Comparison of ENCODE assay signal across 1 cellular context in genomic region chr16:20925780-20926179, GRCh38.
TF ChIP-seq lines count a peak whose summit lies in the region.

No MANE protein-coding gene starts in this region.

TF ChIP-seq in HepG2, 621 proteins besides CTCF, POLR2A, EP300 and RAD21 (continued from another document):
- no peak for TF ChIP-seq ZNF724P (CRISPR knock-in tag; IDR thresholded peaks at IDR 0.05; ENCODE audit: borderline replicate concordance)
- 0 out of 2 replicates have a peak, but pooled peaks have one; percentile 20 for TF ChIP-seq ARID3A (IDR thresholded peaks at IDR 0.05; ENCODE audit: low read depth, low read length)
- TF ChIP-seq AKNA (CRISPR knock-in tag; IDR thresholded peaks at IDR 0.05; ENCODE audit: borderline replicate concordance), result no peak
- TF ChIP-seq STAG1 (CRISPR knock-in tag; IDR thresholded peaks at IDR 0.05), result no peak
- TF ChIP-seq KDM6A (CRISPR knock-in tag; IDR thresholded peaks at IDR 0.05; ENCODE audit: low read depth), result 0 out of 2 replicates have a peak, but pooled peaks have one; percentile 16
- TF ChIP-seq ZNF558 (CRISPR knock-in tag; IDR thresholded peaks at IDR 0.05; ENCODE audit: borderline replicate concordance), result no peak
- no peak for TF ChIP-seq FOXO4 (CRISPR knock-in tag; conservative IDR thresholded peaks at IDR 0.05)
- no peak for TF ChIP-seq SOX13 (IDR thresholded peaks at IDR 0.05)
- 0 out of 4 replicates have a peak, but pooled peaks of 1 of the 2 experiments have one; percentile 17 for TF ChIP-seq SOX13 (CRISPR knock-in tag; conservative IDR thresholded peaks at IDR 0.05 in 1 of 2, IDR thresholded peaks at IDR 0.05 in 1 of 2)
- TF ChIP-seq, protein P1, sequence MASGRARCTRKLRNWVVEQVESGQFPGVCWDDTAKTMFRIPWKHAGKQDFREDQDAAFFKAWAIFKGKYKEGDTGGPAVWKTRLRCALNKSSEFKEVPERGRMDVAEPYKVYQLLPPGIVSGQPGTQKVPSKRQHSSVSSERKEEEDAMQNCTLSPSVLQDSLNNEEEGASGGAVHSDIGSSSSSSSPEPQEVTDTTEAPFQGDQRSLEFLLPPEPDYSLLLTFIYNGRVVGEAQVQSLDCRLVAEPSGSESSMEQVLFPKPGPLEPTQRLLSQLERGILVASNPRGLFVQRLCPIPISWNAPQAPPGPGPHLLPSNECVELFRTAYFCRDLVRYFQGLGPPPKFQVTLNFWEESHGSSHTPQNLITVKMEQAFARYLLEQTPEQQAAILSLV (CRISPR knock-in tag; IDR thresholded peaks at IDR 0.05; ENCODE audit: borderline replicate concordance), result no peak
- 0 out of 2 replicates have a peak, but pooled peaks have one; percentile 36 for TF ChIP-seq MIXL1 (CRISPR knock-in tag; IDR thresholded peaks at IDR 0.05)
- no peak for TF ChIP-seq ZNF572 (CRISPR knock-in tag; IDR thresholded peaks at IDR 0.05)
- TF ChIP-seq ZFP36L1 (CRISPR knock-in tag; IDR thresholded peaks at IDR 0.05), result 0 out of 2 replicates have a peak, but pooled peaks have one; percentile 45
